In the genomic region with DNA sequence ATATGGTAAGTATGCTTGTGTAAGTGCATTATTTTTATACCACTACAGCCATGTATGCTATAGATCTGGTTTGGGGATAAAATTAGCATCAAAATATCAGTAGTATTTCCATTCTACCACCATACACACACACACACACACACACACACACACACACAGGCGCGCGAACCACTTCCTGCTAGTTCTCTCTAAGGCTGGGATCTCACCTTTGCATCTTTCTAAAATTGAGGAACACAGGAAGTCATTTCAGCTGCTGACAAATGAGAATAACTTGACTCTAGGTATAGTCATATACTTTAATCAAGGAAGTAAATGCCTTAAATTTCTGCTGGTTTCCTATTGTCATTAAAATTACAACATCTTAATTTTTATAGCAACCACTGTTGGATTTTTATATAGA, we compare ENCODE assay signal across 25 cellular contexts.
DNase-seq lines count a peak whose midpoint lies in the region; ATAC-seq, FAIRE-seq and TF ChIP-seq lines count a peak whose summit lies in the region.
"Had no signal": no experiment of that assay in that cellular context is flagged by ENCODE, and none has a peak within 500 bp of the region (broad histone marks: within the 10 kb centered on the region; RNA-seq: fewer than 3 reads in every experiment).

No MANE protein-coding gene starts in this region.

- no peaks in the 10 kb centered on the region for H3K9me3 ChIP-seq in CD8-positive, alpha-beta T cell (ENCODE audit: low read length)
- H3K9me3 ChIP-seq: A549, Peyer's patch, prostate gland, sigmoid colon had no signal

- no peak overlapping the region for H3K4me3 Mint-ChIP-seq in activated CD8-positive, alpha-beta memory T cell treated with anti-CD3 and anti-CD28 coated beads, Interleukin-2, amount 10 ng/mL, durations not matched to agents 7 days and 5 days
- no peak overlapping the region for H3K4me3 Mint-ChIP-seq in CD8-positive, alpha-beta T cell
- H3K4me3 Mint-ChIP-seq in T-cell, result no peak overlapping the region
- H3K4me3 Mint-ChIP-seq: type B pancreatic cell had no signal

- no peaks in the 10 kb centered on the region for H3K36me3 Mint-ChIP-seq in activated CD8-positive, alpha-beta memory T cell treated with anti-CD3 and anti-CD28 coated beads, Interleukin-2, amount 10 ng/mL, durations not matched to agents 7 days and 5 days
- no peaks in the 10 kb centered on the region for H3K36me3 Mint-ChIP-seq in CD8-positive, alpha-beta T cell
- no peaks in the 10 kb centered on the region for H3K36me3 Mint-ChIP-seq in T-cell
- H3K36me3 Mint-ChIP-seq: type B pancreatic cell had no signal

- no peaks in the 10 kb centered on the region for H3K27me3 ChIP-seq in CD8-positive, alpha-beta T cell (ENCODE audit: insufficient read depth, low read length)
- H3K27me3 ChIP-seq: Peyer's patch, sigmoid colon had no signal

- ATAC-seq in activated CD8-positive, alpha-beta memory T cell treated with anti-CD3 and anti-CD28 coated beads, Interleukin-2, amount 10 ng/mL, durations not matched to agents 7 days and 5 days, result no peak
- ATAC-seq in CD8-positive, alpha-beta T cell, result peak; percentile 51
- ATAC-seq in T-cell (replicated peaks in 1 of 4), result peak in 2 of 4 experiments; percentile 56 to 60
- ATAC-seq: A549; activated CD4-positive, CD25-positive, alpha-beta regulatory T cell treated with anti-CD3 and anti-CD28 coated beads, Interleukin-2, amount 50 U/mL, for 24 hours; HCT116 had no signal

- FAIRE-seq in HTR-8/SVneo (lab: Jason Lieb, UNC), result no peak
- FAIRE-seq: A549 had no signal

- H3K4me1 Mint-ChIP-seq in activated CD8-positive, alpha-beta memory T cell treated with anti-CD3 and anti-CD28 coated beads, Interleukin-2, amount 10 ng/mL, durations not matched to agents 7 days and 5 days, result peaks cover 3% of the 10 kb centered on the region
- peaks cover 5% of the 10 kb centered on the region for H3K4me1 Mint-ChIP-seq in CD8-positive, alpha-beta T cell (ENCODE audit: low read depth)
- peaks cover 5 to 7% (median 7%) of the 10 kb centered on the region in 3 donors for H3K4me1 Mint-ChIP-seq in T-cell

- POLR2A ChIA-PET in CD8-positive, alpha-beta T cell (lab: Charles Lee), result no interaction called here
- POLR2A ChIA-PET in T-cell (lab: Charles Lee), result no interaction called here

- DNase-seq in activated CD8-positive, alpha-beta memory T cell treated with anti-CD3 and anti-CD28 coated beads, Interleukin-2, amount 10 ng/mL, durations not matched to agents 7 days and 5 days, result peak; percentile 48
- no peak for DNase-seq in activated CD8-positive, alpha-beta memory T cell treated with anti-CD3 and anti-CD28 coated beads for 24 hours
- peak in 5 of 7 experiments; percentile 9 to 50 (median 19) for DNase-seq in CD8-positive, alpha-beta T cell
- DNase-seq in T-cell (peak in 20 of 34 experiments; percentile 1 to 58 (median 19)), glomerular visceral epithelial cell (ENCODE audit: extremely low spot score) (peak; percentile 3), SHP77 (lab: John Stamatoyannopoulos, UW) (no peak), HTR-8/SVneo (ENCODE audit: insufficient read length, low spot score) (no peak), iPS-NIHi11 (ENCODE audit: low spot score) (no peak)
- DNase-seq: aorta; COR-L47; dermis blood vessel endothelial cell; EL; glutamatergic neuron; Kasumi-1; kidney glomerular epithelial cell; NCI-H1694 treated with DMSO at 0.1 percent for 48 hours; NCI-H524 treated with DMSO at 0.1 percent for 48 hours; NK-92 treated with Interleukin-12 subunit alpha and Interleukin-12 subunit beta, amount 100 ng/mL, for 24 hours; Peyer's patch; sigmoid colon had no signal

- no peak overlapping the region for H3K27ac ChIP-seq in CD8-positive, alpha-beta T cell (ENCODE audit: low read depth, low read length)
- H3K27ac ChIP-seq: A549, Peyer's patch, prostate gland, sigmoid colon had no signal

- no peak overlapping the region for H3K4me3 ChIP-seq in CD8-positive, alpha-beta T cell (ENCODE audit: low read depth, low read length)
- H3K4me3 ChIP-seq: A549, Peyer's patch, prostate gland, sigmoid colon had no signal

- TF ChIP-seq CTCF in CD8-positive, alpha-beta T cell (IDR thresholded peaks at IDR 0.05), result no peak

- no peaks in the 10 kb centered on the region for H3K9me3 Mint-ChIP-seq in activated CD8-positive, alpha-beta memory T cell treated with anti-CD3 and anti-CD28 coated beads, Interleukin-2, amount 10 ng/mL, durations not matched to agents 7 days and 5 days (ENCODE audit: low read depth)
- H3K9me3 Mint-ChIP-seq in CD8-positive, alpha-beta T cell, result no peaks in the 10 kb centered on the region
- H3K9me3 Mint-ChIP-seq in T-cell, result no peaks in the 10 kb centered on the region

- intact Hi-C loops in CD8-positive, alpha-beta T cell (cut with DNase I, micrococcal nuclease), result no loop called here

- no peak overlapping the region for H3K27ac Mint-ChIP-seq in activated CD8-positive, alpha-beta memory T cell treated with anti-CD3 and anti-CD28 coated beads, Interleukin-2, amount 10 ng/mL, durations not matched to agents 7 days and 5 days
- no peak overlapping the region for H3K27ac Mint-ChIP-seq in CD8-positive, alpha-beta T cell
- peak overlapping the region in 1 of 2 donors; percentile 1 for H3K27ac Mint-ChIP-seq in T-cell
- H3K27ac Mint-ChIP-seq: type B pancreatic cell had no signal

- H3K36me3 ChIP-seq in CD8-positive, alpha-beta T cell (ENCODE audit: insufficient read depth, low read length), result no peaks in the 10 kb centered on the region
- H3K36me3 ChIP-seq: Peyer's patch, prostate gland, sigmoid colon had no signal

- CTCF ChIA-PET in activated CD8-positive, alpha-beta memory T cell treated with anti-CD3 and anti-CD28 coated beads, Interleukin-2, amount 10 ng/mL, durations not matched to agents 7 days and 5 days (lab: Charles Lee), result no interaction called here
- CTCF ChIA-PET in CD8-positive, alpha-beta T cell (lab: Charles Lee), result interaction anchor here (0.9 kb wide), 1 partner anchor 15 kb away, joined by 3 read pairs; no protein-coding TSS in a partner anchor
- CTCF ChIA-PET in T-cell (lab: Charles Lee), result interaction anchor here in 1 of 2 donors (0.6 kb wide), 1 partner anchor 1598 kb away, joined by 3 read pairs; no protein-coding TSS in a partner anchor

- H3K27me3 Mint-ChIP-seq in activated CD8-positive, alpha-beta memory T cell treated with anti-CD3 and anti-CD28 coated beads, Interleukin-2, amount 10 ng/mL, durations not matched to agents 7 days and 5 days, result no peaks in the 10 kb centered on the region
- H3K27me3 Mint-ChIP-seq in CD8-positive, alpha-beta T cell (ENCODE audit: low read depth), result no peaks in the 10 kb centered on the region
- no peaks in the 10 kb centered on the region for H3K27me3 Mint-ChIP-seq in T-cell
- H3K27me3 Mint-ChIP-seq: type B pancreatic cell had no signal

- H3K4me1 ChIP-seq in CD8-positive, alpha-beta T cell (ENCODE audit: insufficient read depth, low read length), result no peaks in the 10 kb centered on the region
- H3K4me1 ChIP-seq: A549, Peyer's patch, prostate gland, sigmoid colon had no signal

Comparison
In these comparisons a context has a peak if more than half of its experiments do, and no peak if none do; other contexts are left out.
1. DNase-seq: peak in activated CD8-positive, alpha-beta memory T cell treated with anti-CD3 and anti-CD28 coated beads, Interleukin-2, amount 10 ng/mL, durations not matched to agents 7 days and 5 days (single experiment), CD8-positive, alpha-beta T cell (5 of 7), T-cell (20 of 34) and glomerular visceral epithelial cell (single experiment); none in activated CD8-positive, alpha-beta memory T cell treated with anti-CD3 and anti-CD28 coated beads for 24 hours (single experiment), SHP77 (0 of 2), HTR-8/SVneo (single experiment) and iPS-NIHi11 (single experiment).